ENCODE assay signal across 32 cellular contexts in the genomic region with DNA sequence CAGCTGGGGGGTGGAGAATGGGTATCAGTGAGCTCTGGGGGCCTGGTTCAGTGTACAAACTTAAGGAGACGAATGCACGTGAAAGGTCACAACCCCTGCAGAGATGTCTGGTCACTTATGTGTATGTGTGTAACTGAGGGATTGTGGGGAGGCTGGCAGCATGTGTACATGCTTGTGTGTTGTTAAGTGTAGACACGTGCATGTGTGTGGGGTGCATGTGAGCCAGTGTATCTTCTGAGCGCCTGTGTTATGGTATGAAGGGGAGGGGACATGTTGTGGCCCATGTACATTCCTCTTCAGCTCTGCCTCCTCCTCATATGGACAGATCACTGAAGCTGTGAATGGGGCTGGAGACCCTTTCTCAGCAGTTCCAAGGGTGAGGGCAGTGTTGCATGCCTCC. TPM values are rescaled to one million over a fixed set of nuclear protein-coding genes. Genes with fewer than 3 reads are reported as not detected.
A peak's percentile ranks its signal among the peaks of the same experiment; 100 is the strongest.
DNase-seq lines count a peak whose midpoint lies in the region; ATAC-seq and TF ChIP-seq lines count a peak whose summit lies in the region.
"Had no signal": no experiment of that assay in that cellular context is flagged by ENCODE, and none has a peak within 500 bp of the region (broad histone marks: within the 10 kb centered on the region; RNA-seq: fewer than 3 reads in every experiment).

No MANE protein-coding gene starts in this region.

- peaks cover 4 to 16% of the 10 kb centered on the region in 2 donors for H3K4me1 ChIP-seq in breast epithelium
- H3K4me1 ChIP-seq in mammary epithelial cell (ENCODE audit: insufficient read depth, low read length), result peaks cover 19% of the 10 kb centered on the region
- peaks cover 62% of the 10 kb centered on the region for H3K4me1 ChIP-seq in body of pancreas

- H3K36me3 Mint-ChIP-seq in neural crest cell (ENCODE audit: low read depth), result peaks cover 4% of the 10 kb centered on the region
- H3K36me3 Mint-ChIP-seq in type B pancreatic cell, result no peaks in the 10 kb centered on the region
- H3K36me3 Mint-ChIP-seq: CD4-positive, CD25-positive, alpha-beta regulatory T cell had no signal

- H3K4me3 Mint-ChIP-seq in neural crest cell, result peak overlapping the region; percentile 65
- H3K4me3 Mint-ChIP-seq in type B pancreatic cell, result peak overlapping the region; percentile 46

- no peak overlapping the region for H3K27ac Mint-ChIP-seq in neural crest cell (ENCODE audit: unreplicated experiment)
- H3K27ac Mint-ChIP-seq in type B pancreatic cell, result no peak overlapping the region

- in situ Hi-C loops in mammary epithelial cell (cut with MboI; ENCODE audit: low sequenced_read_pairs in 2 of 2), result no loop called here

- BruUV-seq in mammary epithelial cell (replicated peaks; lab: Mats Ljungman, UMichigan), result no TSS peak

- H4K20me1 ChIP-seq in mammary epithelial cell (ENCODE audit: insufficient read depth, low read length), result no peaks in the 10 kb centered on the region

- H3K4me2 ChIP-seq in mammary epithelial cell (ENCODE audit: insufficient read depth, low read depth, low read length), result no peak overlapping the region
- H3K4me2 ChIP-seq: PC-9 had no signal

- DNase-seq in breast epithelium (ENCODE audit: low spot score in 2 of 2) (no peak), mammary epithelial cell (no peak), dorsolateral prefrontal cortex (no peak), neural crest cell (ENCODE audit: low read depth, low spot score) (no peak), type B pancreatic cell (ENCODE audit: extremely low spot score, unreplicated experiment) (no peak), body of pancreas (no peak), NCI-H748 (lab: John Stamatoyannopoulos, UW; ENCODE audit: unreplicated experiment) (no peak)
- DNase-seq: activated CD4-positive, alpha-beta T cell treated with anti-CD3 and anti-CD28 coated beads, Interleukin-2, amount 50 U/mL, for 1 hour; activated CD4-positive, CD25-positive, alpha-beta regulatory T cell; activated T-cell treated with anti-CD3 and anti-CD28 coated beads, Interleukin-2, amount 50 U/mL, for 1 hour; CD4-positive, CD25-positive, alpha-beta regulatory T cell; effector CD4-positive, alpha-beta T cell; H7; NCI-H2029; NCI-H226; NCI-H69; PC-9; SK-N-SH; small intestine; stimulated activated naive CD4-positive, alpha-beta T cell had no signal

- H3K27me3 Mint-ChIP-seq in neural crest cell (ENCODE audit: low read depth) (no peaks in the 10 kb centered on the region), type B pancreatic cell (no peaks in the 10 kb centered on the region)
- H3K27me3 Mint-ChIP-seq: CD4-positive, CD25-positive, alpha-beta regulatory T cell had no signal

- no peaks in the 10 kb centered on the region for H3K79me2 ChIP-seq in mammary epithelial cell (ENCODE audit: insufficient read depth, low read length)

- ATAC-seq in body of pancreas, result no peak
- no peak for ATAC-seq in HG03039 (IDR thresholded peaks at IDR 0.05; ENCODE audit: unreplicated experiment)
- ATAC-seq: gastroesophageal sphincter, GM12878, left lobe of liver had no signal

- H3K27me3 ChIP-seq in breast epithelium (no peaks in the 10 kb centered on the region), mammary epithelial cell (ENCODE audit: insufficient read depth, low read length) (no peaks in the 10 kb centered on the region), dorsolateral prefrontal cortex (no peaks in the 10 kb centered on the region), body of pancreas (no peaks in the 10 kb centered on the region)
- H3K27me3 ChIP-seq: gastroesophageal sphincter had no signal

- H3K4me3 ChIP-seq in breast epithelium (no peak overlapping the region), mammary epithelial cell (replicated peaks in 1 of 3; ENCODE audit: insufficient read depth in 1 of 3, low read depth in 2 of 3, low read length in 3 of 3) (no peak overlapping the region), dorsolateral prefrontal cortex (peak overlapping the region in 48 of 59 donors; percentile 9 to 91 (median 80)), body of pancreas (no peak overlapping the region)
- H3K4me3 ChIP-seq: GM12878, PC-9 had no signal

- H3K4me1 Mint-ChIP-seq in neural crest cell (peaks cover 63% of the 10 kb centered on the region), type B pancreatic cell (ENCODE audit: unreplicated experiment) (peaks cover 59% of the 10 kb centered on the region)

- H3K9me3 Mint-ChIP-seq in neural crest cell (no peaks in the 10 kb centered on the region), type B pancreatic cell (no peaks in the 10 kb centered on the region)
- H3K9me3 Mint-ChIP-seq: CD4-positive, CD25-positive, alpha-beta regulatory T cell had no signal

- H2AFZ ChIP-seq in mammary epithelial cell (ENCODE audit: low read depth, low read length), result no peak overlapping the region
- H2AFZ ChIP-seq: PC-9 had no signal

- dilution Hi-C loops in mammary epithelial cell (cut with HindIII; ENCODE audit: low sequenced_read_pairs), result no loop called here

- WGBS in mammary epithelial cell (ENCODE audit: low coverage, missing lambda C conversion rate), result 97% methylated on average over 4 of the region's 4 CpGs
- 62 to 84% methylated on average over 4 of the region's 4 CpGs for WGBS in body of pancreas, 2 donors

- CTCF ChIA-PET in mammary epithelial cell (lab: Charles Lee; ENCODE audit: low non-redundant PET), result no interaction called here

- H3K9ac ChIP-seq in mammary epithelial cell (ENCODE audit: insufficient read depth, low read length), result no peak overlapping the region
- H3K9ac ChIP-seq: SK-N-SH had no signal

- TF ChIP-seq POLR2A in breast epithelium (IDR thresholded peaks at IDR 0.05), result no peak
- no peak for TF ChIP-seq POLR2A in body of pancreas (IDR thresholded peaks at IDR 0.05)

- no peaks in the 10 kb centered on the region for H3K9me3 ChIP-seq in breast epithelium
- no peaks in the 10 kb centered on the region for H3K9me3 ChIP-seq in mammary epithelial cell (replicated peaks; ENCODE audit: insufficient read depth, low read length)
- no peaks in the 10 kb centered on the region for H3K9me3 ChIP-seq in body of pancreas
- H3K9me3 ChIP-seq: gastroesophageal sphincter, SK-N-SH had no signal

- H3K27ac ChIP-seq in breast epithelium (peak overlapping the region; percentile 85 to 93), mammary epithelial cell (ENCODE audit: insufficient read depth, low read depth, low read length) (no peak overlapping the region), dorsolateral prefrontal cortex (peak overlapping the region in 3 of 59 donors; percentile 3 to 43 (median 10)), body of pancreas (no peak overlapping the region)
- H3K27ac ChIP-seq: PC-9 had no signal

- H3K36me3 ChIP-seq in breast epithelium, result no peaks in the 10 kb centered on the region
- no peaks in the 10 kb centered on the region for H3K36me3 ChIP-seq in mammary epithelial cell (ENCODE audit: insufficient read depth, low read length)
- no peaks in the 10 kb centered on the region for H3K36me3 ChIP-seq in body of pancreas (replicated peaks in 1 of 2; ENCODE audit: insufficient read depth in 1 of 2, low read depth in 2 of 2)

- no peak for TF ChIP-seq CTCF in breast epithelium (IDR thresholded peaks at IDR 0.05)
- no peak for TF ChIP-seq CTCF in mammary epithelial cell (conservative IDR thresholded peaks at IDR 0.05 in 1 of 2, IDR thresholded peaks at IDR 0.05 in 1 of 2; ENCODE audit: extremely low read depth in 1 of 2, insufficient read depth in 1 of 2, low read depth in 1 of 2, low read length in 2 of 2)
- no peak for TF ChIP-seq CTCF in dorsolateral prefrontal cortex (IDR thresholded peaks at IDR 0.05 in 54 of 56, conservative IDR thresholded peaks at IDR 0.05 in 2 of 56; ENCODE audit: low read depth in 1 of 56, partially characterized antibody in 56 of 56)
- no peak for TF ChIP-seq CTCF in neural crest cell (conservative IDR thresholded peaks at IDR 0.05)
- TF ChIP-seq CTCF in type B pancreatic cell (conservative IDR thresholded peaks at IDR 0.05), result no peak
- TF ChIP-seq CTCF in body of pancreas (IDR thresholded peaks at IDR 0.05), result no peak

- intact Hi-C loops in breast epithelium (cut with DNase I; ENCODE audit: low total_unique reads) (loop anchor here (5.0 to 10.0 kb wide), 2 partner anchors 174 to 1904 kb away; partner anchors contain the start of genes CCDC107 and RMRP), mammary epithelial cell (cut with micrococcal nuclease) (no loop called here), dorsolateral prefrontal cortex (cut with DNase I) (loop anchor here in 1 of 2 donors (5.0 kb wide), 1 partner anchor 51 kb away; no protein-coding TSS in a partner anchor), body of pancreas (cut with DNase I) (no loop called here)

RNA-seq across cellular contexts. Expression of gene TMEM8B, which starts 2.0 kb away (rescaled TPM):
- total RNA-seq in breast epithelium (1 to 10 TPM; 4.9 to 7.9 (median 6.7) TPM), mammary epithelial cell (1 to 10 TPM; 3.8 to 7.5 TPM), dorsolateral prefrontal cortex (10 to 100 TPM; 40.1 to 83.0 (median 60.2) TPM), neural crest cell (23.9 and 26.5 TPM in 2 replicates), type B pancreatic cell (ENCODE audit: low replicate concordance) (13.8 and 27.2 TPM in 2 replicates), body of pancreas (1 to 10 TPM; 7.3 to 7.9 TPM)
- 1.9 TPM for polyA plus RNA-seq in mammary epithelial cell
- 3.1 TPM for polyA minus RNA-seq in mammary epithelial cell

RNA-seq across cellular contexts. Expression of gene FAM221B, which starts 2.5 kb away (rescaled TPM):
- total RNA-seq in breast epithelium (under 1 TPM in 1 of 3 donors, not detected in 2; 0.15 TPM), mammary epithelial cell (not detected), dorsolateral prefrontal cortex (under 1 TPM in 2 of 120 experiments, not detected in 118; 0.26 to 0.75 TPM), neural crest cell (0.19 and 0.43 TPM in 2 replicates), type B pancreatic cell (ENCODE audit: low replicate concordance) (1.1 TPM in 1 of 2 replicates, not detected in the other), body of pancreas (under 1 TPM in 1 of 2 donors, not detected in 1; 0.33 TPM)
- polyA plus RNA-seq in mammary epithelial cell, result not detected
- polyA minus RNA-seq in mammary epithelial cell, result not detected
- total RNA-seq: CD4-positive, CD25-positive, alpha-beta regulatory T cell; cerebellum; fibroblast of lung; gastroesophageal sphincter; GM12878; H7; left lobe of liver; mesenteric fat pad; omental fat pad; PC-9; renal cortical epithelial cell; T-helper 1 cell treated with Interleukin-12 subunit alpha and Interleukin-12 subunit beta and Interleukin-4 antibody, amounts not matched to agents 30 ng/mL and 1 ng/mL, for 36 hours; temporal lobe had no signal
- polyA plus RNA-seq: fibroblast of lung, SK-N-SH, small intestine had no signal

RNA-seq across cellular contexts. Expression of gene HINT2, which starts 16.2 kb away (rescaled TPM):
- total RNA-seq in breast epithelium, result 10 to 100 TPM; 25.0 to 55.7 (median 32.1) TPM
- 10 to 100 TPM; 11.7 to 31.9 TPM for total RNA-seq in mammary epithelial cell
- polyA plus RNA-seq in mammary epithelial cell, result 27.9 TPM
- 38.3 TPM for polyA minus RNA-seq in mammary epithelial cell
- total RNA-seq in dorsolateral prefrontal cortex, result 10 to 100 TPM; 16.1 to 49.1 (median 32.2) TPM
- 54.1 and 60.1 TPM in 2 replicates for total RNA-seq in neural crest cell
- total RNA-seq in type B pancreatic cell (ENCODE audit: low replicate concordance), result 41.7 and 51.1 TPM in 2 replicates
- total RNA-seq in body of pancreas, result 10 to 100 TPM; 33.3 to 35.0 TPM

RNA-seq across cellular contexts. Expression of gene SPAG8, which starts 19.0 kb away (rescaled TPM):
- 1 to 10 TPM; 1.1 to 2.2 (median 1.3) TPM for total RNA-seq in breast epithelium
- under 1 TPM; 0.82 to 0.83 TPM for total RNA-seq in mammary epithelial cell
- polyA plus RNA-seq in mammary epithelial cell, result 0.23 TPM
- polyA minus RNA-seq in mammary epithelial cell, result not detected
- 10 to 100 TPM in 42 of 120 experiments, 1 to 10 TPM in 78; 2.9 to 19.2 (median 9.0) TPM for total RNA-seq in dorsolateral prefrontal cortex
- 1.4 TPM in 2 replicates for total RNA-seq in neural crest cell
- total RNA-seq in type B pancreatic cell (ENCODE audit: low replicate concordance), result 0.71 and 14.2 TPM in 2 replicates
- 1 to 10 TPM in 1 of 2 donors, not detected in 1; 1.6 TPM for total RNA-seq in body of pancreas

RNA-seq across cellular contexts. Expression of gene OR13J1, which starts 39.2 kb away (rescaled TPM):
- not detected for total RNA-seq in breast epithelium
- total RNA-seq in mammary epithelial cell, result not detected
- not detected for polyA plus RNA-seq in mammary epithelial cell
- polyA minus RNA-seq in mammary epithelial cell, result not detected
- not detected for total RNA-seq in dorsolateral prefrontal cortex
- not detected in 2 replicates for total RNA-seq in neural crest cell
- not detected in 2 replicates for total RNA-seq in type B pancreatic cell (ENCODE audit: low replicate concordance)
- not detected for total RNA-seq in body of pancreas
- total RNA-seq: CD4-positive, CD25-positive, alpha-beta regulatory T cell; cerebellum; fibroblast of lung; gastroesophageal sphincter; GM12878; H7; left lobe of liver; mesenteric fat pad; omental fat pad; PC-9; renal cortical epithelial cell; T-helper 1 cell treated with Interleukin-12 subunit alpha and Interleukin-12 subunit beta and Interleukin-4 antibody, amounts not matched to agents 30 ng/mL and 1 ng/mL, for 36 hours; temporal lobe; ureter had no signal
- polyA plus RNA-seq: CD4-positive, CD25-positive, alpha-beta regulatory T cell; fibroblast of lung; GM12878; SK-N-SH; small intestine had no signal

Comparison
In these comparisons a context has a peak if more than half of its experiments do, and no peak if none do; other contexts are left out.
1. H3K27ac ChIP-seq: peak in breast epithelium (2 of 2); none in mammary epithelial cell (single experiment) and body of pancreas (0 of 4).
2. H3K4me3 ChIP-seq: peak in dorsolateral prefrontal cortex (48 of 59); none in breast epithelium (0 of 3), mammary epithelial cell (0 of 3) and body of pancreas (0 of 2).